1 cellular context compared by ENCODE assay signal in the genomic region with DNA sequence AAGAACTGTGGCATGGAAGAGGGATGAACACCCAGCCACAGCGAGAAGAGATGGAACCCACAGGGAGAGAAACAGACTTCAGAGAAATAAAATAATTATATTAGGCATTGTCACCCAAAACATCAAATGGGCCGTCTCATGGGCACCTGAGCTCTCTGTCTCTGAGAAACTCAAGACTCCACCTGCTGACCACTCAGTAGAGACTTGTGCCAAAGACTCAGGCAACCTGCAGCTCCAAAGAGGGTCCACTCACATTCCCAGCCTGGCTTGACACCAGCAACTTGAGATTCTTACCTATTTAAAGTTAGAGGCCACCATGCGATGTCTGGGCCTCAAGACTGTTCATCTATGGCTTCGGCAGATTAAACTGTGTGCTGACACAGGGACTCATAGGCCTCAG.
TF ChIP-seq lines count a peak whose summit lies in the region.

No MANE protein-coding gene starts in this region.

TF ChIP-seq in K562, 482 proteins besides CTCF, POLR2A, EP300 and RAD21:
- TF ChIP-seq, protein P1, sequence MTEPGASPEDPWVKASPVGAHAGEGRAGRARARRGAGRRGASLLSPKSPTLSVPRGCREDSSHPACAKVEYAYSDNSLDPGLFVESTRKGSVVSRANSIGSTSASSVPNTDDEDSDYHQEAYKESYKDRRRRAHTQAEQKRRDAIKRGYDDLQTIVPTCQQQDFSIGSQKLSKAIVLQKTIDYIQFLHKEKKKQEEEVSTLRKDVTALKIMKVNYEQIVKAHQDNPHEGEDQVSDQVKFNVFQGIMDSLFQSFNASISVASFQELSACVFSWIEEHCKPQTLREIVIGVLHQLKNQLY (CRISPR knock-in tag; conservative IDR thresholded peaks at IDR 0.05) = no peak
- TF ChIP-seq MYC (IDR thresholded peaks at IDR 0.05; ENCODE audit: low read depth, low read length) = no peak
- TF ChIP-seq MYC (CRISPR knock-in tag; IDR thresholded peaks at IDR 0.05; ENCODE audit: borderline replicate concordance, low read depth) = no peak
- TF ChIP-seq SRSF3 (IDR thresholded peaks at IDR 0.05; ENCODE audit: insufficient read depth, low read length) = no peak
- TF ChIP-seq ZNF436 (CRISPR knock-in tag; IDR thresholded peaks at IDR 0.05) = no peak
- TF ChIP-seq RFX5 (IDR thresholded peaks at IDR 0.05; ENCODE audit: low read depth, low read length) = no peak
- no peak for TF ChIP-seq NR1H2 (CRISPR knock-in tag; IDR thresholded peaks at IDR 0.05)
